In the genomic region with DNA sequence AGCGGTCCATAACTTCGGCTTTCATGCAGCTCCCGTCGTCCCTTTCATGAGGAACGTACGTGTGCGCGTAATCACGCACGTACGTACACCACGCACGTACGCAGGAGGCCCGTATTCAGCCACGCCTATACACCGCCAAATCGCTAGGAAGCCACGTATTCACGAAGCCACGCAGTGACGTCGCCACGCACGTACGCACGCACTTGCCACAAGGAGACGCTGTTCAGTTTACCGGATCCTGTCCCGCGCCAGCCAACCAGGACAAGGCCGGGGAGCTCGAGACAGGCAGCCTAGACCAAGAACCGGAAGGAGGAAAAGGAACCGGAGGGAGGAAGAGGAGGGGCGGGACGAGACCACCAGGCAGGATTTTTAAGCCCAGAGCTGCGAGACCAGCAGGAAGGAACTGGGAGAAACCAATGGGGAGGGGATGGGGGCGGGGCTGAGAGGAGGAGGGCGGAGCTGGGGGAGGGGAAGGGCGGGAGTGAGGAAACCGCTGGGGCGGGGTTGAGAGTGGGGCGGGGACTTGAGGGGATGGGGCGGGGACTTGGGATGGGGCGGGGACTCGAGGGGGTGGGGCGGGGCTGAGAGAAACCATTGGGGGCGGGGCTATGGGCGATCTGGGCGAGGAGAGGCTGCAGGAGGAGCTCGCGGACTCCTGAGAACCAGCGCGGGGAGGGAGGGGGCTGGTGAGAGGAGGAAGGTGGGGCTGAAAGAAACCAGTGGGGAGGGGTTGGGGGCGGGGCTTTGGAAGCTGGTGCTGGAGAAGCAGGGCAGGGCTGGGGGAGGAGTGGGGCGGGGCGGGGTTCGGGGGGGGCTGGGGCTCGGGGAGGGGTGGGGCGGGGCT, we compare ENCODE assay signal across 8 cellular contexts. TPM values are rescaled to one million over a fixed set of nuclear protein-coding genes. Genes with fewer than 3 reads are reported as not detected.
A peak's percentile ranks its signal among the peaks of the same experiment; 100 is the strongest.
DNase-seq lines count a peak whose midpoint lies in the region; ATAC-seq lines count a peak whose summit lies in the region.

A gene (minus strand): TSS at position 65 of the 844 bp plus-strand sequence. CDS start 4,617 bp downstream, outside the sequence.

- peak; percentile 82 for DNase-seq in AML-193 (lab: John Stamatoyannopoulos, UW)
- peak; percentile 90 for DNase-seq in NCI-H510A (lab: John Stamatoyannopoulos, UW)
- peak; percentile 88 for DNase-seq in activated CD4-positive, alpha-beta T cell treated with anti-CD3 and anti-CD28 coated beads for 1 hour
- peak; percentile 80 for DNase-seq in cerebellum (ENCODE audit: low spot score)
- peak; percentile 98 for DNase-seq in islet precursor cell
- peak; percentile 81 to 89 (median 81) for DNase-seq in stimulated activated CD4-positive, alpha-beta T cell treated with anti-CD3 and anti-CD28 coated beads, Interleukin-12 subunit alpha, Interleukin-12 subunit beta, amount 100 ng/mL, for 48 hours (ENCODE audit: low read depth in 2 of 3, low spot score in 1 of 3)

- peak; percentile 65 for ATAC-seq in GM19043 (IDR thresholded peaks at IDR 0.05; ENCODE audit: low read depth, unreplicated experiment)
- peak; percentile 81 for ATAC-seq in HG03439 (IDR thresholded peaks at IDR 0.05; ENCODE audit: unreplicated experiment)

RNA-seq across cellular contexts. Expression of the gene that starts here (rescaled TPM):
- total RNA-seq in cerebellum, result 12.9 TPM

Comparison
In these comparisons a context has a peak if more than half of its experiments do, and no peak if none do; other contexts are left out.
1. Peak in every context shown above with its lines: DNase-seq and ATAC-seq.